ENCODE assay signal across 1 cellular context in genomic region chr15:84855032-84855645, GRCh38.
TF ChIP-seq lines count a peak whose summit lies in the region.

No MANE protein-coding gene starts in this region.

TF ChIP-seq in HepG2, 621 proteins besides CTCF, POLR2A, EP300 and RAD21:
- TF ChIP-seq STAG1 (CRISPR knock-in tag; IDR thresholded peaks at IDR 0.05) (no peak), FOXP1 (IDR thresholded peaks at IDR 0.05) (no peak), FOXP1 (CRISPR knock-in tag; IDR thresholded peaks at IDR 0.05) (0 out of 2 replicates have a peak, but pooled peaks have one; percentile 5), SNAPC4 (CRISPR knock-in tag; IDR thresholded peaks at IDR 0.05) (no peak), FOXP4 (CRISPR knock-in tag; IDR thresholded peaks at IDR 0.05) (0 out of 2 replicates have a peak, but pooled peaks have one; percentile 22), GABPA (IDR thresholded peaks at IDR 0.05; ENCODE audit: low read depth, low read length) (no peak), GABPA (CRISPR knock-in tag; IDR thresholded peaks at IDR 0.05; ENCODE audit: low read depth) (peak; percentile 53; the same call in 1 of the 2 replicates), GFI1 (CRISPR knock-in tag; IDR thresholded peaks at IDR 0.05; ENCODE audit: borderline replicate concordance) (0 out of 2 replicates have a peak, but pooled peaks have one; percentile 16)
